Comparison of ENCODE assay signal across 14 cellular contexts in the genomic region with DNA sequence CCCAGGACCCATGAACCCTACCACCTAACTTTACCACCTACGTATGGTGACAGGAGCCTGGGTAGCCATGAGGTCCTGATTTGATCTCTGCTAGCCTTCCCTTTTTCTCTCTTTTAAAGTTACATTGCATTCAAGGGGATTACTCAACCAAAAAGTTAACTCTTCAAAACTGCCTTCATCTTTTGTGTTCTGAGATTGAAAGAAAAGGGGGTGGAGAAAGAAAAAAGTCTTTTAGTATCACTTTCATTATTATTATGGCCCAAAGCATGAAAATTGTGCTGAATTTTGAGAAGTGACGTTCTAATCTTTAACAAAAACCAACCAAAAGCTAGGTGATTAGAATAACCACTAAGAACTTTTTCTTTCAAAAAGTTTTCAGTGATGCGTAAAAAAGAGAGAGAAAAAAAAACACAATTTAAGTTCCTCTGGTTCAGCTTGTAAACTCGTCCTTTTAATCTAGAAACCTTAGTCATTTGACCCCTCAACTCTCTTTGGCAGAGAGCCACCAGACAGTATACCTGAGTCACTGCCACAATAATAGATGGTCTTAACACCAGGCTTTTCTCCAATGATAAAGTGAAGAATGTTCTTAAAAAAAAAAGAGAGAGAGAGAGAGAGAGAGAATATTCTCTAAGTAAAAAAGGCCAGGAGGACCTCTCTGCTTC.
DNase-seq lines count a peak whose midpoint lies in the region; ATAC-seq and TF ChIP-seq lines count a peak whose summit lies in the region.
"Had no signal": no experiment of that assay in that cellular context is flagged by ENCODE, and none has a peak within 500 bp of the region (broad histone marks: within the 10 kb centered on the region; RNA-seq: fewer than 3 reads in every experiment).

No MANE protein-coding gene starts in this region.

- peak; percentile 8 to 11 for DNase-seq in activated T-cell treated with anti-CD3 and anti-CD28 coated beads, Interleukin-2, amount 50 U/mL, for 72 hours
- DNase-seq in activated T-cell treated with anti-CD3 and anti-CD28 coated beads, Interleukin-2, amount 50 U/mL, for 1 hour, result no peak
- DNase-seq in OCI-M1 (lab: John Stamatoyannopoulos, UW) (peak; percentile 53), fibroblast of the aortic adventitia (ENCODE audit: low read depth) (peak; percentile 72), MV-4-11 (lab: John Stamatoyannopoulos, UW) (no peak)
- DNase-seq: activated CD8-positive, alpha-beta memory T cell treated with anti-CD3 and anti-CD28 coated beads, Interleukin-2, amount 50 U/mL, for 4 hours; amygdala; DMS153 had no signal

- peaks cover 0 to 1% of the 10 kb centered on the region in 2 donors for H3K36me3 Mint-ChIP-seq in activated T-cell treated with anti-CD3 and anti-CD28 coated beads, Interleukin-2, amount 50 U/mL, for 72 hours (ENCODE audit: insufficient read depth in 2 of 2)
- H3K36me3 Mint-ChIP-seq: IgD-negative memory B cell had no signal

- H3K4me3 Mint-ChIP-seq in activated T-cell treated with anti-CD3 and anti-CD28 coated beads, Interleukin-2, amount 50 U/mL, for 72 hours, result peak overlapping the region in 1 of 2 donors; percentile 41
- H3K4me3 Mint-ChIP-seq: IgD-negative memory B cell had no signal

- H3K27me3 Mint-ChIP-seq in activated T-cell treated with anti-CD3 and anti-CD28 coated beads, Interleukin-2, amount 50 U/mL, for 72 hours (ENCODE audit: low read depth), result peaks cover 20% of the 10 kb centered on the region
- H3K27me3 Mint-ChIP-seq: IgD-negative memory B cell had no signal

- H3K4me1 Mint-ChIP-seq in activated T-cell treated with anti-CD3 and anti-CD28 coated beads, Interleukin-2, amount 50 U/mL, for 72 hours (ENCODE audit: low read depth), result peaks cover 5% of the 10 kb centered on the region
- H3K4me1 Mint-ChIP-seq: IgD-negative memory B cell had no signal

- H3K27ac Mint-ChIP-seq in activated T-cell treated with anti-CD3 and anti-CD28 coated beads, Interleukin-2, amount 50 U/mL, for 72 hours, result peak overlapping the region; percentile 42
- H3K27ac Mint-ChIP-seq: IgD-negative memory B cell had no signal

- TF ChIP-seq CTCF in fibroblast of the aortic adventitia (IDR thresholded peaks at IDR 0.05; ENCODE audit: insufficient read depth, low read length), result no peak

- peaks cover 2% of the 10 kb centered on the region in 2 donors for H3K9me3 Mint-ChIP-seq in activated T-cell treated with anti-CD3 and anti-CD28 coated beads, Interleukin-2, amount 50 U/mL, for 72 hours

- ATAC-seq in activated T-cell treated with anti-CD3 and anti-CD28 coated beads, Interleukin-2, amount 50 U/mL, for 72 hours (replicated peaks in 1 of 2), result peak; percentile 62 to 73
- ATAC-seq in GM19328 (IDR thresholded peaks at IDR 0.05; ENCODE audit: unreplicated experiment), result no peak
- no peak for ATAC-seq in HG02571 (IDR thresholded peaks at IDR 0.05; ENCODE audit: unreplicated experiment)
- ATAC-seq in esophagus mucosa, result no peak

- H3K4me3 ChIP-seq in fibroblast of the aortic adventitia (ENCODE audit: low read depth, low read length), result no peak overlapping the region
- H3K4me3 ChIP-seq: right atrium auricular region, thoracic aorta had no signal

Comparison
In these comparisons a context has a peak if more than half of its experiments do, and no peak if none do; other contexts are left out.
1. DNase-seq: peak in activated T-cell treated with anti-CD3 and anti-CD28 coated beads, Interleukin-2, amount 50 U/mL, for 72 hours (2 of 2), OCI-M1 (single experiment) and fibroblast of the aortic adventitia (single experiment); none in activated T-cell treated with anti-CD3 and anti-CD28 coated beads, Interleukin-2, amount 50 U/mL, for 1 hour (single experiment) and MV-4-11 (single experiment).
2. ATAC-seq: peak in activated T-cell treated with anti-CD3 and anti-CD28 coated beads, Interleukin-2, amount 50 U/mL, for 72 hours (2 of 2); none in GM19328 (single experiment), HG02571 (single experiment) and esophagus mucosa (single experiment).